15 cellular contexts compared by ENCODE assay signal in genomic region chr1:104125226-104125625, GRCh38.
DNase-seq lines count a peak whose midpoint lies in the region; ATAC-seq and TF ChIP-seq lines count a peak whose summit lies in the region.
"Had no signal": no experiment of that assay in that cellular context is flagged by ENCODE, and none has a peak within 500 bp of the region (broad histone marks: within the 10 kb centered on the region; RNA-seq: fewer than 3 reads in every experiment).

No MANE protein-coding gene starts in this region.

- H3K9me3 ChIP-seq in uterus, result no peaks in the 10 kb centered on the region

- TF ChIP-seq CTCF in uterus (IDR thresholded peaks at IDR 0.05), result no peak

- intact Hi-C loops in uterus (cut with DNase I; ENCODE audit: low total_unique reads), result no loop called here

- in situ Hi-C loops in ACHN (cut with HindIII; ENCODE audit: low pct_ligation_motif_present, low pct_unique_long_range_greater_than_20kb, low sequenced_read_pairs), result no loop called here

- DNase-seq in ACHN (peak; percentile 8), HT1080 (ENCODE audit: low read depth) (peak; percentile 69), astrocyte of the hippocampus (ENCODE audit: low read depth, low spot score) (peak; percentile 23), non-pigmented ciliary epithelial cell (ENCODE audit: low read depth) (peak; percentile 17), uterus (no peak), ureter (ENCODE audit: low spot score) (no peak)
- DNase-seq: CD4-positive, alpha-beta T cell; DMS53; NCI-H1105 treated with DMSO at 0.1 percent for 48 hours; NCI-H1694 treated with DMSO at 0.1 percent for 48 hours; NCI-H510A treated with DMSO at 0.1 percent for 48 hours; NCI-H774 had no signal

- no peak overlapping the region for H3K27ac ChIP-seq in uterus

- H3K27me3 ChIP-seq in uterus, result no peaks in the 10 kb centered on the region

- no peak for TF ChIP-seq POLR2A in uterus (IDR thresholded peaks at IDR 0.05)

- no peaks in the 10 kb centered on the region for H3K36me3 ChIP-seq in uterus

- ATAC-seq in HG03460 (IDR thresholded peaks at IDR 0.05; ENCODE audit: unreplicated experiment), result no peak
- ATAC-seq: GM23338, K562 had no signal

- no peak overlapping the region for H3K4me3 ChIP-seq in uterus
- H3K4me3 ChIP-seq: GM23338, K562 had no signal

- no peaks in the 10 kb centered on the region for H3K4me1 ChIP-seq in uterus

Comparison
In these comparisons a context has a peak if more than half of its experiments do, and no peak if none do; other contexts are left out.
1. DNase-seq: peak in ACHN (single experiment), HT1080 (single experiment), astrocyte of the hippocampus (single experiment) and non-pigmented ciliary epithelial cell (single experiment); none in uterus (0 of 2) and ureter (single experiment).